Comparison of ENCODE assay signal across 12 cellular contexts in the genomic region with DNA sequence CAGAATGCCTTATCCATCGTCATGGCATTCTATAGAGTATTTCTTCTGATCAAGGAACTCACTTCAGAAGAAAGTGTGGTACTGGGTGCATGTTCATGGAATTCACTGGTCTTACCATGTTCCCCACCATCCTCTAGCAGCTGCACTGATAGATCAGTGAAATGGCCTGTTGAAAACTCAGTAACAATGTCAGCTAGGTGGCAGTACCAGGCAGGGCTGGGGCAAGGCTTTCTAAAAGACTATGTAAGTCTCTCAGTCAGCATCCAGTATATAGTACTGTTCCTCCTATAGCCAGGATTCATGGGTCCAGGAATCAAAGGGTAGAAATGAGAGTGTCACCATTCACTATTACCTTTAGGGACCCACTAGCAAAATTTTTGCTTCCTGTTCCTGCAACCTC. TPM values are rescaled to one million over a fixed set of nuclear protein-coding genes. Genes with fewer than 3 reads are reported as not detected.
DNase-seq lines count a peak whose midpoint lies in the region; ATAC-seq and TF ChIP-seq lines count a peak whose summit lies in the region.
"Had no signal": no experiment of that assay in that cellular context is flagged by ENCODE, and none has a peak within 500 bp of the region (broad histone marks: within the 10 kb centered on the region; RNA-seq: fewer than 3 reads in every experiment).

No MANE protein-coding gene starts in this region.

- peaks cover 2% of the 10 kb centered on the region for H3K27me3 Mint-ChIP-seq in CD8-positive, alpha-beta T cell (ENCODE audit: low read depth)
- H3K27me3 Mint-ChIP-seq: effector memory CD8-positive, alpha-beta T cell had no signal

- no peak for TF ChIP-seq POLR2A in esophagus squamous epithelium (IDR thresholded peaks at IDR 0.05)

- 85 to 86% methylated on average over 1 of the region's 1 CpG for WGBS in esophagus squamous epithelium, 2 donors

- POLR2A ChIA-PET in OCI-LY7 (lab: Charles Lee) = no interaction called here
- POLR2A ChIA-PET in CD8-positive, alpha-beta T cell (lab: Charles Lee) = no interaction called here

- no peak overlapping the region for H3K4me3 Mint-ChIP-seq in CD8-positive, alpha-beta T cell
- H3K4me3 Mint-ChIP-seq: activated T-cell treated with anti-CD3 and anti-CD28 coated beads, Interleukin-2, amount 50 U/mL, for 72 hours; effector memory CD8-positive, alpha-beta T cell; stimulated activated effector memory CD8-positive, alpha-beta T cell treated with anti-CD3 and anti-CD28 coated beads, Interleukin-12 subunit alpha, Interleukin-12 subunit beta, amount 100 ng/mL, for 72 hours had no signal

- no peaks in the 10 kb centered on the region for H4K20me1 ChIP-seq in OCI-LY7 (ENCODE audit: insufficient read depth, low read length)

- no peaks in the 10 kb centered on the region for H3K27me3 ChIP-seq in esophagus squamous epithelium
- H3K27me3 ChIP-seq in CD8-positive, alpha-beta T cell (ENCODE audit: insufficient read depth, low read length) = no peaks in the 10 kb centered on the region

- DNase-seq in GM12865 (ENCODE audit: low read depth) (peak; percentile 38), OCI-LY7 (ENCODE audit: low spot score) (peak; percentile 2), esophagus squamous epithelium (lab: John Stamatoyannopoulos, UW) (no peak), omental fat pad (ENCODE audit: low spot score) (no peak), activated T-cell treated with anti-CD3 and anti-CD28 coated beads for 4 hours (no peak), NCI-H446 (lab: John Stamatoyannopoulos, UW) (no peak)
- DNase-seq in activated CD4-positive, alpha-beta T cell treated with anti-CD3 and anti-CD28 coated beads, Interleukin-2, amount 50 U/mL, for 1 hour = no peak
- DNase-seq in CD8-positive, alpha-beta T cell = no peak
- DNase-seq: activated T-cell treated with anti-CD3 and anti-CD28 coated beads, Interleukin-2, amount 50 U/mL, for 72 hours; effector memory CD8-positive, alpha-beta T cell had no signal

- H3K4me3 ChIP-seq in GM12865 (ENCODE audit: low read depth, low read length) (no peak overlapping the region), OCI-LY7 (ENCODE audit: low read depth, low read length, poor library complexity, severe bottlenecking) (no peak overlapping the region), esophagus squamous epithelium (no peak overlapping the region)
- H3K4me3 ChIP-seq in CD8-positive, alpha-beta T cell (ENCODE audit: low read depth, low read length) = no peak overlapping the region

- no peaks in the 10 kb centered on the region for H3K36me3 ChIP-seq in OCI-LY7 (ENCODE audit: insufficient read depth, low read length)
- H3K36me3 ChIP-seq in esophagus squamous epithelium = no peaks in the 10 kb centered on the region
- H3K36me3 ChIP-seq in CD8-positive, alpha-beta T cell (ENCODE audit: insufficient read depth, low read length) = no peaks in the 10 kb centered on the region

- H3K4me1 ChIP-seq in OCI-LY7 (ENCODE audit: insufficient read depth, low read length, poor library complexity, severe bottlenecking) (no peaks in the 10 kb centered on the region), esophagus squamous epithelium (peaks cover 0 to 6% (median 0%) of the 10 kb centered on the region in 3 donors)
- H3K4me1 ChIP-seq in CD8-positive, alpha-beta T cell (ENCODE audit: insufficient read depth, low read length) = no peaks in the 10 kb centered on the region

- no peak overlapping the region for H3K27ac Mint-ChIP-seq in CD8-positive, alpha-beta T cell
- H3K27ac Mint-ChIP-seq: activated T-cell treated with anti-CD3 and anti-CD28 coated beads, Interleukin-2, amount 50 U/mL, for 72 hours; effector memory CD8-positive, alpha-beta T cell; stimulated activated effector memory CD8-positive, alpha-beta T cell treated with anti-CD3 and anti-CD28 coated beads, Interleukin-12 subunit alpha, Interleukin-12 subunit beta, amount 100 ng/mL, for 72 hours had no signal

- peak; percentile 22 for ATAC-seq in omental fat pad (ENCODE audit: low FRiP score)
- ATAC-seq in CD8-positive, alpha-beta T cell = no peak
- ATAC-seq: activated T-cell treated with anti-CD3 and anti-CD28 coated beads, Interleukin-2, amount 50 U/mL, for 72 hours; effector memory CD8-positive, alpha-beta T cell; stimulated activated effector memory CD8-positive, alpha-beta T cell treated with anti-CD3 and anti-CD28 coated beads, Interleukin-12 subunit alpha, Interleukin-12 subunit beta, amount 100 ng/mL, for 72 hours had no signal

- H3K4me1 Mint-ChIP-seq in CD8-positive, alpha-beta T cell (ENCODE audit: low read depth) = peaks cover 3% of the 10 kb centered on the region
- H3K4me1 Mint-ChIP-seq: stimulated activated effector memory CD8-positive, alpha-beta T cell treated with anti-CD3 and anti-CD28 coated beads, Interleukin-12 subunit alpha, Interleukin-12 subunit beta, amount 100 ng/mL, for 72 hours had no signal

- H3K9me3 Mint-ChIP-seq in CD8-positive, alpha-beta T cell = no peaks in the 10 kb centered on the region
- H3K9me3 Mint-ChIP-seq: activated T-cell treated with anti-CD3 and anti-CD28 coated beads, Interleukin-2, amount 50 U/mL, for 72 hours; effector memory CD8-positive, alpha-beta T cell; stimulated activated effector memory CD8-positive, alpha-beta T cell treated with anti-CD3 and anti-CD28 coated beads, Interleukin-12 subunit alpha, Interleukin-12 subunit beta, amount 100 ng/mL, for 72 hours had no signal

- no peak overlapping the region for H3K4me2 ChIP-seq in OCI-LY7 (ENCODE audit: low read length)

- H2AFZ ChIP-seq in OCI-LY7 (ENCODE audit: low read length) = no peak overlapping the region

- no peaks in the 10 kb centered on the region for H3K9me2 ChIP-seq in OCI-LY7 (ENCODE audit: insufficient read depth, low read length)

- H3K36me3 Mint-ChIP-seq in CD8-positive, alpha-beta T cell = no peaks in the 10 kb centered on the region
- H3K36me3 Mint-ChIP-seq: stimulated activated effector memory CD8-positive, alpha-beta T cell treated with anti-CD3 and anti-CD28 coated beads, Interleukin-12 subunit alpha, Interleukin-12 subunit beta, amount 100 ng/mL, for 72 hours had no signal

- CTCF ChIA-PET in OCI-LY7 (lab: Charles Lee; ENCODE audit: unreplicated experiment) = no interaction called here
- CTCF ChIA-PET in CD8-positive, alpha-beta T cell (lab: Charles Lee) = no interaction called here

- no TSS peak for BruUV-seq in OCI-LY7 (replicated peaks; lab: Mats Ljungman, UMichigan)

- H3K79me2 ChIP-seq in OCI-LY7 (ENCODE audit: insufficient read depth, low read depth, low read length) = no peaks in the 10 kb centered on the region

- intact Hi-C loops in OCI-LY7 (cut with micrococcal nuclease; ENCODE audit: unreplicated experiment) (loop anchor here (10.0 kb wide), 1 partner anchor 619 kb away; no protein-coding TSS in a partner anchor), esophagus squamous epithelium (cut with DNase I) (loop anchor here (10.0 kb wide), 1 partner anchor 411 kb away; no protein-coding TSS in a partner anchor)
- intact Hi-C loops in CD8-positive, alpha-beta T cell (cut with DNase I, micrococcal nuclease) = no loop called here

- H3K27ac ChIP-seq in OCI-LY7 (ENCODE audit: low read depth, low read length, poor library complexity, severe bottlenecking) = no peak overlapping the region
- no peak overlapping the region for H3K27ac ChIP-seq in esophagus squamous epithelium
- no peak overlapping the region for H3K27ac ChIP-seq in CD8-positive, alpha-beta T cell (ENCODE audit: low read depth, low read length)

- peak; percentile 23 for TF ChIP-seq CTCF in GM12865 (IDR thresholded peaks at IDR 0.05; ENCODE audit: insufficient read depth, low read depth, low read length, missing control alignments)
- TF ChIP-seq CTCF in OCI-LY7 (conservative IDR thresholded peaks at IDR 0.05; ENCODE audit: low read length) = peak; percentile 43
- peak in 4 of 6 experiments; percentile 32 to 56 (median 41) for TF ChIP-seq CTCF in esophagus squamous epithelium (IDR thresholded peaks at IDR 0.05)
- TF ChIP-seq CTCF in omental fat pad (IDR thresholded peaks at IDR 0.05) = no peak
- no peak for TF ChIP-seq CTCF in CD8-positive, alpha-beta T cell (IDR thresholded peaks at IDR 0.05)

- H3K9me3 ChIP-seq in OCI-LY7 (ENCODE audit: low read length) (no peaks in the 10 kb centered on the region), esophagus squamous epithelium (no peaks in the 10 kb centered on the region)
- H3K9me3 ChIP-seq in CD8-positive, alpha-beta T cell (ENCODE audit: low read length) = no peaks in the 10 kb centered on the region

RNA-seq across cellular contexts. Expression of a gene that starts 15.8 kb away (rescaled TPM):
- total RNA-seq in OCI-LY7 (2014; rRNA removed; shearing (Covaris generic)) = not detected in 2 replicates
- not detected in 2 replicates for total RNA-seq in OCI-LY7 (2022)
- 10 to 100 TPM in 1 of 4 donors, 1 to 10 TPM in 3; 3.0 to 16.0 (median 5.9) TPM for total RNA-seq in esophagus squamous epithelium
- total RNA-seq in omental fat pad = 100 to 1,000 TPM in 1 of 4 donors, 10 to 100 TPM in 3; 33.7 to 191 (median 43.5) TPM
- total RNA-seq in CD8-positive, alpha-beta T cell = not detected
- total RNA-seq: activated T-cell treated with anti-CD3 and anti-CD28 coated beads, Interleukin-2, amount 50 U/mL, for 72 hours; T-helper 2 cell treated with Interferon-gamma antibody and Interleukin-4, amounts not matched to agents 100 ng/mL and 5 ng/mL, for 36 hours had no signal

Comparison
In these comparisons a context has a peak if more than half of its experiments do, and no peak if none do; other contexts are left out.
1. DNase-seq: peak in GM12865 (single experiment) and OCI-LY7 (single experiment); none in esophagus squamous epithelium (single experiment), omental fat pad (single experiment), activated T-cell treated with anti-CD3 and anti-CD28 coated beads for 4 hours (single experiment), activated CD4-positive, alpha-beta T cell treated with anti-CD3 and anti-CD28 coated beads, Interleukin-2, amount 50 U/mL, for 1 hour (single experiment), CD8-positive, alpha-beta T cell (0 of 7) and NCI-H446 (0 of 2).
2. CTCF ChIP-seq: peak in GM12865 (single experiment), OCI-LY7 (single experiment) and esophagus squamous epithelium (4 of 6); none in omental fat pad (0 of 3) and CD8-positive, alpha-beta T cell (single experiment).
3. intact Hi-C loops: an anchor here in OCI-LY7 (10.0 kb wide) and esophagus squamous epithelium (10.0 kb wide); none called in CD8-positive, alpha-beta T cell.